Comparison of ENCODE assay signal across 11 cellular contexts in the genomic region with DNA sequence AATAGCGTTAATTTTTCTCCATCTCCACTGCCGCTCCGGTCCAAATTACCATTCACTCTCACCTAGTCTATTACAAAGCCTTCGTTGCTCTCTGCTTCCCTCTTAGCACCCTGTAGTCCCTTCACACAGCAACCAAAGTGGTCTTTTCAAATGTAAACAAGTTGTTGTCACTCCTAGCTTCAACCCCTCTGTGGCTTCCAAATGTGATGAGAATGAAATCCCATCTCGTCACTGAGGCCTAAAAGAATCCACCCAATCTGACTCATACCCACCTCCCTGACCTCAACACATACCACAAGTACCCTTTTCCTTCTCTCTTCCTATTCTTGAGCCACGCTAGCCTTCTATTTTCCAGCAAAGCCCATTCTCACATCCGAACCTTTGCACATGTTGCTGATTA. TPM values are rescaled to one million over a fixed set of nuclear protein-coding genes. Genes with fewer than 3 reads are reported as not detected.
A peak's percentile ranks its signal among the peaks of the same experiment; 100 is the strongest.
DNase-seq lines count a peak whose midpoint lies in the region; ATAC-seq and TF ChIP-seq lines count a peak whose summit lies in the region.
"Had no signal": no experiment of that assay in that cellular context is flagged by ENCODE, and none has a peak within 500 bp of the region (broad histone marks: within the 10 kb centered on the region; RNA-seq: fewer than 3 reads in every experiment).

No MANE protein-coding gene starts in this region.

- H3K36me3 Mint-ChIP-seq in nephron (ENCODE audit: low read depth) = no peaks in the 10 kb centered on the region

- H3K4me3 ChIP-seq in hepatocyte = no peak overlapping the region
- H3K4me3 ChIP-seq: sigmoid colon had no signal

- H3K4me1 Mint-ChIP-seq in nephron = peaks cover 25% of the 10 kb centered on the region

- H3K36me3 ChIP-seq in hepatocyte (replicated peaks; ENCODE audit: insufficient read depth, low read depth) = no peaks in the 10 kb centered on the region
- H3K36me3 ChIP-seq: sigmoid colon had no signal

- WGBS in hepatocyte (ENCODE audit: low lambda C conversion rate, missing lambda C conversion rate) = 71% methylated on average over 7 of the region's 7 CpGs

- no peaks in the 10 kb centered on the region for H3K9me3 ChIP-seq in hepatocyte (ENCODE audit: low read depth)
- H3K9me3 ChIP-seq: sigmoid colon had no signal

- H3K27me3 ChIP-seq in hepatocyte = no peaks in the 10 kb centered on the region
- H3K27me3 ChIP-seq: sigmoid colon had no signal

- H3K79me2 ChIP-seq in hepatocyte = peaks cover 30% of the 10 kb centered on the region

- no peak overlapping the region for H3K4me2 ChIP-seq in hepatocyte

- peak overlapping the region; percentile 93 to 96 (median 94) for H3K4me3 Mint-ChIP-seq in nephron

- ATAC-seq in GM19452 (IDR thresholded peaks at IDR 0.05; ENCODE audit: unreplicated experiment) = no peak

- no peak overlapping the region for H2AFZ ChIP-seq in hepatocyte

- H3K27ac ChIP-seq in hepatocyte = no peak overlapping the region
- H3K27ac ChIP-seq: sigmoid colon had no signal

- no peak for TF ChIP-seq CTCF in nephron (IDR thresholded peaks at IDR 0.05; ENCODE audit: unreplicated experiment in 3 of 3)
- no peak for TF ChIP-seq CTCF in hepatocyte (IDR thresholded peaks at IDR 0.05; ENCODE audit: poor library complexity)

- H4K20me1 ChIP-seq in hepatocyte (ENCODE audit: insufficient read depth, poor library complexity, severe bottlenecking) = no peaks in the 10 kb centered on the region

- H3K27ac Mint-ChIP-seq in nephron = peak overlapping the region in 2 of 3 experiments; percentile 4 to 32

- H3K27me3 Mint-ChIP-seq in nephron (ENCODE audit: low read depth) = no peaks in the 10 kb centered on the region

- no peaks in the 10 kb centered on the region for H3K9me2 ChIP-seq in hepatocyte (replicated peaks; ENCODE audit: insufficient read depth)

- peaks cover 17% of the 10 kb centered on the region for H3K4me1 ChIP-seq in hepatocyte (ENCODE audit: insufficient read depth)

- H3K9me3 Mint-ChIP-seq in nephron = no peaks in the 10 kb centered on the region

- DNase-seq in EH (ENCODE audit: low read depth) (peak; percentile 53), M059J (ENCODE audit: low read depth) (peak; percentile 78), astrocyte of the hippocampus (ENCODE audit: low read depth, low spot score) (peak; percentile 64), hepatocyte (ENCODE audit: low spot score) (no peak), epidermal melanocyte (ENCODE audit: insufficient read length, low spot score) (no peak)
- DNase-seq: activated CD8-positive, alpha-beta memory T cell treated with anti-CD3 and anti-CD28 coated beads, Interleukin-2, amount 50 U/mL, for 4 hours; mammary epithelial cell; sigmoid colon had no signal

RNA-seq across cellular contexts. Expression of a gene that starts 2.2 kb away (rescaled TPM):
- 12.5 and 20.8 TPM in 2 replicates for total RNA-seq in M059J (2014; rRNA removed; shearing (Covaris generic))
- 17.6 and 18.5 TPM in 2 replicates for total RNA-seq in hepatocyte
- 35.2 and 42.9 TPM in 2 replicates for polyA plus RNA-seq in hepatocyte

RNA-seq across cellular contexts. Expression of a gene that starts 4.3 kb away (rescaled TPM):
- 12.5 and 15.4 TPM in 2 replicates for total RNA-seq in M059J (2014; rRNA removed; shearing (Covaris generic))
- total RNA-seq in hepatocyte = 15.3 and 17.4 TPM in 2 replicates
- 20.0 and 21.1 TPM in 2 replicates for polyA plus RNA-seq in hepatocyte

RNA-seq across cellular contexts. Expression of a gene that starts 25.1 kb away (rescaled TPM):
- 15.4 and 18.7 TPM in 2 replicates for total RNA-seq in M059J (2014; rRNA removed; shearing (Covaris generic))
- total RNA-seq in hepatocyte = 36.3 and 36.9 TPM in 2 replicates
- polyA plus RNA-seq in hepatocyte = 39.4 and 42.7 TPM in 2 replicates

RNA-seq across cellular contexts. Expression of a gene that starts 33.5 kb away (rescaled TPM):
- total RNA-seq in M059J (2014; rRNA removed; shearing (Covaris generic)) = not detected in 2 replicates
- total RNA-seq in hepatocyte = 1.6 and 2.9 TPM in 2 replicates
- polyA plus RNA-seq in hepatocyte = 4.1 and 4.8 TPM in 2 replicates
- total RNA-seq: dermis microvascular lymphatic vessel endothelial cell had no signal

RNA-seq across cellular contexts. Expression of a gene that starts 33.6 kb away (rescaled TPM):
- total RNA-seq in M059J (2014; rRNA removed; shearing (Covaris generic)) = 2.9 and 5.5 TPM in 2 replicates
- total RNA-seq in hepatocyte = 38.7 and 39.9 TPM in 2 replicates
- 73.2 and 82.5 TPM in 2 replicates for polyA plus RNA-seq in hepatocyte

Comparison
In these comparisons a context has a peak if more than half of its experiments do, and no peak if none do; other contexts are left out.
1. DNase-seq: peak in EH (single experiment), M059J (single experiment) and astrocyte of the hippocampus (single experiment); none in hepatocyte (single experiment) and epidermal melanocyte (single experiment).